In the genomic region with DNA sequence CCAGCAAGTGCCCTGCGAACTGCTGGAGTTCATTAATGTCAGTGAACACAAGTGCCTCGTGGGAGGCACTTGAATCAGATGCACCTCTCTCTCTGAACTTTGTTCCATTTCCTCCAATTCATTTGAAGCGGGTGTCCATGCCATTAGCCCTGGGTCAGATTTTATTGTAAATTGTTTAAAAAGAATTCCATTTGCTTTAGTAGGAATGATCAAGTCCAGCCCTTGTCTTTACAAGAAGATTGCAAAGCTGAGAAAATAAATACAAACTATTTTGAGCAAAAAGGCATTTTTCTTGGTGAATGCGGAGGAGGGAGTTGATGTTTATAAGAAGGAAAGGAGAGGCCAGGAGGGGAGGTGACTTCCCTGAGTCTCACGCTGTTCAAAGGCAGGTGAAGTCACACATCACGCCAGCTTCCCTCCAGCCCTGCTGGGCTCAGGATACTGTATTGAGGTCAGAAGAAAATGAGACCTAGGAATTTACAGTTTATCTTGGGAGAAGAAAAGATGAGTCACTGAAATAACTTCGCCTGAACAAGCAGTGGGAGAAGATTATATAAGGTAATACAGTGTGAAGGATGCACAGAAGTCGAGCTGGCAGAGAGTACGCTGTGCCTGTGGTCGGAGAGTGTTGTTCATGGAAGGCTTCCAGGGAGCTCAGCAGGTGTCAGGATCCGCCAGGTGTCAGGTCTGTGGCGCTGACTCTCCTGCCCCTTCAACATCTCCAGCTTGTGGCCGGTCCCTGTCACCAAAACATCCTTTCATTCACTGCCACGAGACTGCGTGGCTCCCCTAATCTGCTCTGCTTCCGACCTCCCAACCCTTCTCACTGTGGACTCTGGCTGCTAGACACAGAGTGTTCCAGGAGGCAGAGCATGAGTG, we compare ENCODE assay signal across 8 cellular contexts. TPM values are rescaled to one million over a fixed set of nuclear protein-coding genes. Genes with fewer than 3 reads are reported as not detected.
DNase-seq lines count a peak whose midpoint lies in the region; ATAC-seq and TF ChIP-seq lines count a peak whose summit lies in the region.

No MANE protein-coding gene starts in this region.

- H3K9me3 ChIP-seq in WERI-Rb-1 (ENCODE audit: severe bottlenecking): no peaks in the 10 kb centered on the region

- H3K4me3 Mint-ChIP-seq in mesothelial cell of epicardium: no peak overlapping the region

- DNase-seq in Caki2 (ENCODE audit: low read depth) (peak; percentile 98), NCI-H2107 treated with DMSO at 0.1 percent for 48 hours (lab: John Stamatoyannopoulos, UW; ENCODE audit: unreplicated experiment) (peak; percentile 88), caudate nucleus (lab: John Stamatoyannopoulos, UW) (peak in 18 of 61 donors; percentile 12 to 84 (median 41)), mesothelial cell of epicardium (ENCODE audit: low spot score in 2 of 2, unreplicated experiment in 2 of 2) (no peak), WERI-Rb-1 (no peak), foreskin melanocyte (no peak)

- H3K9me3 Mint-ChIP-seq in mesothelial cell of epicardium: peaks cover 6% of the 10 kb centered on the region

- no peaks in the 10 kb centered on the region for H3K27me3 ChIP-seq in WERI-Rb-1 (ENCODE audit: insufficient read depth, low read depth, severe bottlenecking)

- H3K27ac ChIP-seq in caudate nucleus (ENCODE audit: low read depth, low read length): peak overlapping the region; percentile 83
- no peak overlapping the region for H3K27ac ChIP-seq in WERI-Rb-1

- H3K36me3 Mint-ChIP-seq in mesothelial cell of epicardium: peaks cover 5% of the 10 kb centered on the region

- peak overlapping the region; percentile 71 for H3K27ac Mint-ChIP-seq in mesothelial cell of epicardium

- no peak for ATAC-seq in GM21529 (IDR thresholded peaks at IDR 0.05; ENCODE audit: unreplicated experiment)
- ATAC-seq in HG02885 (IDR thresholded peaks at IDR 0.05; ENCODE audit: poor library complexity, unreplicated experiment): no peak

- H3K36me3 ChIP-seq in WERI-Rb-1: no peaks in the 10 kb centered on the region

- H3K4me1 Mint-ChIP-seq in mesothelial cell of epicardium: peaks cover 21% of the 10 kb centered on the region

- no peak overlapping the region for H3K4me3 ChIP-seq in WERI-Rb-1 (ENCODE audit: low read depth, low read length)

- in situ Hi-C loops in Caki2 (cut with HindIII; ENCODE audit: low pct_unique_long_range_greater_than_20kb, low sequenced_read_pairs): no loop called here

- no peaks in the 10 kb centered on the region for H3K27me3 Mint-ChIP-seq in mesothelial cell of epicardium (ENCODE audit: low read depth)

- no peak for TF ChIP-seq CTCF in mesothelial cell of epicardium (IDR thresholded peaks at IDR 0.05; ENCODE audit: unreplicated experiment)
- TF ChIP-seq CTCF in WERI-Rb-1 (IDR thresholded peaks at IDR 0.05; ENCODE audit: low read depth, low read length): no peak

RNA-seq across cellular contexts. Expression of a gene that starts 36.5 kb away (rescaled TPM):
- total RNA-seq in Caki2 (2014; rRNA removed; shearing (Covaris generic); ENCODE audit: low replicate concordance): 0.71 and 6.7 TPM in 2 replicates
- 14.4 to 16.7 TPM (median 15.4 TPM) in 3 replicates for total RNA-seq in mesothelial cell of epicardium

Comparison
In these comparisons a context has a peak if more than half of its experiments do, and no peak if none do; other contexts are left out.
1. DNase-seq: peak in Caki2 (single experiment) and NCI-H2107 treated with DMSO at 0.1 percent for 48 hours (single experiment); none in mesothelial cell of epicardium (0 of 2), WERI-Rb-1 (single experiment) and foreskin melanocyte (single experiment).